Comparison of ENCODE assay signal across 6 cellular contexts in the genomic region with DNA sequence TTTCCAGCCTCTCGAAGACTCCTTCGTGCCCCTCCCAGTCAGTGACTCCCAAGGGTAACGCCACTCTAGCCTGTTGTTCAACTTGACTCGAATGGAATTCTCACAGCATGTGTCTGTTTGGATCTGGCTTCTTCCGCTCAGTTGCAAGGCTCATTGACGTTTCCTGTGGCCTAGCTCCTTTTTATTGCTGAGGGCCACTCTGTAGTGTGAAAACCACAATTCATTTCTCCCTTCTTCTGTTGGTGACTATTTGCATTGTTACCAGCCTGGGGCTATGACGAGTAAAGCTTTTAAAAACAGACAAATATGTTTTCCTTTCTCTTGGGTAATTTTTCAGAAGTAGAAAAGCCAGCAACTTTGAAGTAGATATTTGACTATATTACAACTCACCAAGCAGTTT. TPM values are rescaled to one million over a fixed set of nuclear protein-coding genes. Genes with fewer than 3 reads are reported as not detected.
"Had no signal": no experiment of that assay in that cellular context is flagged by ENCODE, and none has a peak within 500 bp of the region (broad histone marks: within the 10 kb centered on the region; RNA-seq: fewer than 3 reads in every experiment).

No MANE protein-coding gene starts in this region.

RNA-seq across cellular contexts. Expression of a gene that starts 1.8 kb away (rescaled TPM):
- total RNA-seq: activated CD4-positive, alpha-beta T cell treated with anti-CD3 and anti-CD28 coated beads, Interleukin-2, amount 10 ng/mL, durations not matched to agents 24 days and 14 days; activated CD8-positive, alpha-beta T cell treated with anti-CD3 and anti-CD28 coated beads for 36 hours; gastroesophageal sphincter; left ventricle myocardium inferior; osteocyte; tibial nerve had no signal
